Comparison of ENCODE assay signal across 2 cellular contexts in genomic region chr1:26719205-26719604, GRCh38.
TF ChIP-seq lines count a peak whose summit lies in the region.

No MANE protein-coding gene starts in this region.

TF ChIP-seq in SK-N-SH, 30 proteins besides CTCF, POLR2A, EP300 and RAD21:
- TF ChIP-seq, protein P1, sequence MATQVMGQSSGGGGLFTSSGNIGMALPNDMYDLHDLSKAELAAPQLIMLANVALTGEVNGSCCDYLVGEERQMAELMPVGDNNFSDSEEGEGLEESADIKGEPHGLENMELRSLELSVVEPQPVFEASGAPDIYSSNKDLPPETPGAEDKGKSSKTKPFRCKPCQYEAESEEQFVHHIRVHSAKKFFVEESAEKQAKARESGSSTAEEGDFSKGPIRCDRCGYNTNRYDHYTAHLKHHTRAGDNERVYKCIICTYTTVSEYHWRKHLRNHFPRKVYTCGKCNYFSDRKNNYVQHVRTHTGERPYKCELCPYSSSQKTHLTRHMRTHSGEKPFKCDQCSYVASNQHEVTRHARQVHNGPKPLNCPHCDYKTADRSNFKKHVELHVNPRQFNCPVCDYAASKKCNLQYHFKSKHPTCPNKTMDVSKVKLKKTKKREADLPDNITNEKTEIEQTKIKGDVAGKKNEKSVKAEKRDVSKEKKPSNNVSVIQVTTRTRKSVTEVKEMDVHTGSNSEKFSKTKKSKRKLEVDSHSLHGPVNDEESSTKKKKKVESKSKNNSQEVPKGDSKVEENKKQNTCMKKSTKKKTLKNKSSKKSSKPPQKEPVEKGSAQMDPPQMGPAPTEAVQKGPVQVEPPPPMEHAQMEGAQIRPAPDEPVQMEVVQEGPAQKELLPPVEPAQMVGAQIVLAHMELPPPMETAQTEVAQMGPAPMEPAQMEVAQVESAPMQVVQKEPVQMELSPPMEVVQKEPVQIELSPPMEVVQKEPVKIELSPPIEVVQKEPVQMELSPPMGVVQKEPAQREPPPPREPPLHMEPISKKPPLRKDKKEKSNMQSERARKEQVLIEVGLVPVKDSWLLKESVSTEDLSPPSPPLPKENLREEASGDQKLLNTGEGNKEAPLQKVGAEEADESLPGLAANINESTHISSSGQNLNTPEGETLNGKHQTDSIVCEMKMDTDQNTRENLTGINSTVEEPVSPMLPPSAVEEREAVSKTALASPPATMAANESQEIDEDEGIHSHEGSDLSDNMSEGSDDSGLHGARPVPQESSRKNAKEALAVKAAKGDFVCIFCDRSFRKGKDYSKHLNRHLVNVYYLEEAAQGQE (IDR thresholded peaks at IDR 0.05; ENCODE audit: low read depth, low read length), result no peak
- TF ChIP-seq MXI1 (IDR thresholded peaks at IDR 0.05; ENCODE audit: low read depth, low read length), result no peak
- no peak for TF ChIP-seq JUND (IDR thresholded peaks at IDR 0.05)
- no peak for TF ChIP-seq TEAD4 (IDR thresholded peaks at IDR 0.05; ENCODE audit: borderline replicate concordance, insufficient read depth)
- no peak for TF ChIP-seq GABPA (IDR thresholded peaks at IDR 0.05; ENCODE audit: low read depth)
- TF ChIP-seq, protein P2, sequence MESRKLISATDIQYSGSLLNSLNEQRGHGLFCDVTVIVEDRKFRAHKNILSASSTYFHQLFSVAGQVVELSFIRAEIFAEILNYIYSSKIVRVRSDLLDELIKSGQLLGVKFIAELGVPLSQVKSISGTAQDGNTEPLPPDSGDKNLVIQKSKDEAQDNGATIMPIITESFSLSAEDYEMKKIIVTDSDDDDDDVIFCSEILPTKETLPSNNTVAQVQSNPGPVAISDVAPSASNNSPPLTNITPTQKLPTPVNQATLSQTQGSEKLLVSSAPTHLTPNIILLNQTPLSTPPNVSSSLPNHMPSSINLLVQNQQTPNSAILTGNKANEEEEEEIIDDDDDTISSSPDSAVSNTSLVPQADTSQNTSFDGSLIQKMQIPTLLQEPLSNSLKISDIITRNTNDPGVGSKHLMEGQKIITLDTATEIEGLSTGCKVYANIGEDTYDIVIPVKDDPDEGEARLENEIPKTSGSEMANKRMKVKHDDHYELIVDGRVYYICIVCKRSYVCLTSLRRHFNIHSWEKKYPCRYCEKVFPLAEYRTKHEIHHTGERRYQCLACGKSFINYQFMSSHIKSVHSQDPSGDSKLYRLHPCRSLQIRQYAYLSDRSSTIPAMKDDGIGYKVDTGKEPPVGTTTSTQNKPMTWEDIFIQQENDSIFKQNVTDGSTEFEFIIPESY (IDR thresholded peaks at IDR 0.05; ENCODE audit: borderline replicate concordance, low read depth), result no peak
- no peak for TF ChIP-seq GATA2 (CRISPR knock-in tag; IDR thresholded peaks at IDR 0.05)
- no peak for TF ChIP-seq SIN3A (IDR thresholded peaks at IDR 0.05; ENCODE audit: borderline replicate concordance, low read depth, low read length)
- TF ChIP-seq FOSL2 (IDR thresholded peaks at IDR 0.05; ENCODE audit: borderline replicate concordance, low read depth), result no peak
- TF ChIP-seq CHD2 (IDR thresholded peaks at IDR 0.05; ENCODE audit: low read length, partially characterized antibody), result no peak

TF ChIP-seq in SK-N-SH treated with all-trans-retinoic acid at 6 μM for 48 hours, 23 proteins besides CTCF, POLR2A, EP300 and RAD21 (continued from another document):
- no peak for TF ChIP-seq TSHZ2 (CRISPR knock-in tag; IDR thresholded peaks at IDR 0.05)
- TF ChIP-seq ZC3H10 (CRISPR knock-in tag; IDR thresholded peaks at IDR 0.05), result no peak
- no peak for TF ChIP-seq CSRNP3 (CRISPR knock-in tag; IDR thresholded peaks at IDR 0.05)
- TF ChIP-seq ZNF70 (CRISPR knock-in tag; IDR thresholded peaks at IDR 0.05), result no peak
- TF ChIP-seq OSR1 (CRISPR knock-in tag; IDR thresholded peaks at IDR 0.05), result no peak
- no peak for TF ChIP-seq GLIS3 (CRISPR knock-in tag; IDR thresholded peaks at IDR 0.05)
- TF ChIP-seq ZFP3 (CRISPR knock-in tag; IDR thresholded peaks at IDR 0.05), result no peak
- TF ChIP-seq ZFP30 (CRISPR knock-in tag; IDR thresholded peaks at IDR 0.05), result no peak
- TF ChIP-seq RARB (CRISPR knock-in tag; IDR thresholded peaks at IDR 0.05), result no peak
